In the genomic region with DNA sequence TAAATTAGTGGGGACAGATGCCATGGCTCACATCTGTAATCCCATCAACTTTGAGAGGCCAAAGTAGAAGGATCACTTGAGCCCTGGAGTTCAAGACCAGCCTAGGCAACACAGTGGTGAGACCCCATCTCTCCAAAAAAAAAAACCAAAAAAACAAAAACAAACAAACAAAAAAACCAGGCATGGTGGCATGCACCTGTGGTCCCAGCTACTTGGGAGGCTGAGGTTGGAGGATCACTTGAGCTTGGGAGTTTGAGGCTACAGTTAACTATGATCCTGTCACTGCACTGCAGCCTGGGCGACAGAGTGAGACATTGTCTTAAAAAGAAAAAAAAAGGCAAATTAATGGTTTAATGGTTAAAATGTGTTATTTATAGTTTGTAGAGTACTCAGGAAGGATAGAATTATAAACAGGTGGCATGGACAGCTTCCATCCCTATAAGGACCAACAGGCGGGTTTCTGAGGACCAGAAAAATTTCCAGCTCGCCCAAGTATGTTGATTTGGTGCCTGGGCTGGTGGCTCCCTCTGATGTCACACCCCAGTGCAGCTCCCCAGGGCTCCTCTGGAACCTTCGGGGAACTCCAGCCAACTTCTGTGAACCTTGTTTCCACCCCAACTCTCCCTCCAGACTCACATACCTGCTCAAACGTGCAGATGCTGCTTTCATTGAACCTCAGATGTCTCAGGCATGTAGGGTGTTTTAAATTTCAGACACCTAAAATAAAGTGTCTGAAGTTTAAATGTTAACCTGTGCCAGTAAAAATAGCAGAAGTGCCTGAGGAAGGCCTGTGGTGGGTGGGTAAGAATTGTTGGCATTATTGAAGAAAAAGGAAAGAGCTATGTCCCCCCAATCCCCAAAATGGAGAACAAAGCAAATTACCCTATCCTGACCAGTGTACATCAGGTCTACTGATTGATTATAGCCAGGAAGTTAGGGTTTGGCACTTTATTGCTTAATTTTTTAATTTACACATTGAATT, we compare ENCODE assay signal across 1 cellular context.
TF ChIP-seq lines count a peak whose summit lies in the region.

No MANE protein-coding gene starts in this region.

TF ChIP-seq in GM23338, 12 proteins besides CTCF, POLR2A, EP300 and RAD21 (continued from another document):
- TF ChIP-seq, protein P1, sequence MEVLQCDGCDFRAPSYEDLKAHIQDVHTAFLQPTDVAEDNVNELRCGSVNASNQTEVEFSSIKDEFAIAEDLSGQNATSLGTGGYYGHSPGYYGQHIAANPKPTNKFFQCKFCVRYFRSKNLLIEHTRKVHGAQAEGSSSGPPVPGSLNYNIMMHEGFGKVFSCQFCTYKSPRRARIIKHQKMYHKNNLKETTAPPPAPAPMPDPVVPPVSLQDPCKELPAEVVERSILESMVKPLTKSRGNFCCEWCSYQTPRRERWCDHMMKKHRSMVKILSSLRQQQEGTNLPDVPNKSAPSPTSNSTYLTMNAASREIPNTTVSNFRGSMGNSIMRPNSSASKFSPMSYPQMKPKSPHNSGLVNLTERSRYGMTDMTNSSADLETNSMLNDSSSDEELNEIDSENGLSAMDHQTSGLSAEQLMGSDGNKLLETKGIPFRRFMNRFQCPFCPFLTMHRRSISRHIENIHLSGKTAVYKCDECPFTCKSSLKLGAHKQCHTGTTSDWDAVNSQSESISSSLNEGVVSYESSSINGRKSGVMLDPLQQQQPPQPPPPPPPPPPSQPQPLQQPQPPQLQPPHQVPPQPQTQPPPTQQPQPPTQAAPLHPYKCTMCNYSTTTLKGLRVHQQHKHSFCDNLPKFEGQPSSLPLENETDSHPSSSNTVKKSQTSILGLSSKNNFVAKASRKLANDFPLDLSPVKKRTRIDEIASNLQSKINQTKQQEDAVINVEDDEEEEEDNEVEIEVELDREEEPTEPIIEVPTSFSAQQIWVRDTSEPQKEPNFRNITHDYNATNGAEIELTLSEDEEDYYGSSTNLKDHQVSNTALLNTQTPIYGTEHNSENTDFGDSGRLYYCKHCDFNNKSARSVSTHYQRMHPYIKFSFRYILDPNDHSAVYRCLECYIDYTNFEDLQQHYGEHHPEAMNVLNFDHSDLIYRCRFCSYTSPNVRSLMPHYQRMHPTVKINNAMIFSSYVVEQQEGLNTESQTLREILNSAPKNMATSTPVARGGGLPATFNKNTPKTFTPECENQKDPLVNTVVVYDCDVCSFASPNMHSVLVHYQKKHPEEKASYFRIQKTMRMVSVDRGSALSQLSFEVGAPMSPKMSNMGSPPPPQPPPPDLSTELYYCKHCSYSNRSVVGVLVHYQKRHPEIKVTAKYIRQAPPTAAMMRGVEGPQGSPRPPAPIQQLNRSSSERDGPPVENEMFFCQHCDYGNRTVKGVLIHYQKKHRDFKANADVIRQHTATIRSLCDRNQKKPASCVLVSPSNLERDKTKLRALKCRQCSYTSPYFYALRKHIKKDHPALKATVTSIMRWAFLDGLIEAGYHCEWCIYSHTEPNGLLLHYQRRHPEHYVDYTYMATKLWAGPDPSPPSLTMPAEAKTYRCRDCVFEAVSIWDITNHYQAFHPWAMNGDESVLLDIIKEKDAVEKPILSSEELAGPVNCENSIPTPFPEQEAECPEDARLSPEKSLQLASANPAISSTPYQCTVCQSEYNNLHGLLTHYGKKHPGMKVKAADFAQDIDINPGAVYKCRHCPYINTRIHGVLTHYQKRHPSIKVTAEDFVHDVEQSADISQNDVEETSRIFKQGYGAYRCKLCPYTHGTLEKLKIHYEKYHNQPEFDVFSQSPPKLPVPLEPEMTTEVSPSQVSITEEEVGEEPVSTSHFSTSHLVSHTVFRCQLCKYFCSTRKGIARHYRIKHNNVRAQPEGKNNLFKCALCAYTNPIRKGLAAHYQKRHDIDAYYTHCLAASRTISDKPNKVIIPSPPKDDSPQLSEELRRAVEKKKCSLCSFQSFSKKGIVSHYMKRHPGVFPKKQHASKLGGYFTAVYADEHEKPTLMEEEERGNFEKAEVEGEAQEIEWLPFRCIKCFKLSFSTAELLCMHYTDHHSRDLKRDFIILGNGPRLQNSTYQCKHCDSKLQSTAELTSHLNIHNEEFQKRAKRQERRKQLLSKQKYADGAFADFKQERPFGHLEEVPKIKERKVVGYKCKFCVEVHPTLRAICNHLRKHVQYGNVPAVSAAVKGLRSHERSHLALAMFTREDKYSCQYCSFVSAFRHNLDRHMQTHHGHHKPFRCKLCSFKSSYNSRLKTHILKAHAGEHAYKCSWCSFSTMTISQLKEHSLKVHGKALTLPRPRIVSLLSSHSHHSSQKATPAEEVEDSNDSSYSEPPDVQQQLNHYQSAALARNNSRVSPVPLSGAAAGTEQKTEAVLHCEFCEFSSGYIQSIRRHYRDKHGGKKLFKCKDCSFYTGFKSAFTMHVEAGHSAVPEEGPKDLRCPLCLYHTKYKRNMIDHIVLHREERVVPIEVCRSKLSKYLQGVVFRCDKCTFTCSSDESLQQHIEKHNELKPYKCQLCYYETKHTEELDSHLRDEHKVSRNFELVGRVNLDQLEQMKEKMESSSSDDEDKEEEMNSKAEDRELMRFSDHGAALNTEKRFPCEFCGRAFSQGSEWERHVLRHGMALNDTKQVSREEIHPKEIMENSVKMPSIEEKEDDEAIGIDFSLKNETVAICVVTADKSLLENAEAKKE (CRISPR knock-in tag; IDR thresholded peaks at IDR 0.05) = no peak
TF ChIP-seq in GM23338: peak in this region for 0.
